In genomic region chr7:70829221-70830059, GRCh38 we compare ENCODE assay signal across 8 cellular contexts.
DNase-seq lines count a peak whose midpoint lies in the region; ATAC-seq and FAIRE-seq lines count a peak whose summit lies in the region.

No MANE protein-coding gene starts in this region.

- no peaks in the 10 kb centered on the region for H3K36me3 ChIP-seq in neuron (ENCODE audit: insufficient read depth, low read length)

- peaks cover 9% of the 10 kb centered on the region for H3K4me1 ChIP-seq in neuron (ENCODE audit: insufficient read depth, low read length)

- no peaks in the 10 kb centered on the region for H3K9me3 ChIP-seq in neuron (ENCODE audit: low read length)

- H3K4me3 Mint-ChIP-seq in activated T-helper 1 cell treated with anti-CD3 and anti-CD28 coated beads, Interleukin-12 subunit alpha, Interleukin-12 subunit beta, Interleukin-2, Interleukin-4 antibody, amounts not matched to agents 30 ng/mL and 10 ng/mL and 1 ng/mL, durations not matched to agents 14 hours and 24 hours and 36 hours: no peak overlapping the region
- H3K4me3 Mint-ChIP-seq in stimulated activated naive CD8-positive, alpha-beta T cell treated with anti-CD3 and anti-CD28 coated beads, Interleukin-15, amount 100 ng/mL, for 72 hours: peak overlapping the region in 1 of 2 donors; percentile 2

- H3K4me1 Mint-ChIP-seq in activated T-helper 1 cell treated with anti-CD3 and anti-CD28 coated beads, Interleukin-12 subunit alpha, Interleukin-12 subunit beta, Interleukin-2, Interleukin-4 antibody, amounts not matched to agents 30 ng/mL and 10 ng/mL and 1 ng/mL, durations not matched to agents 14 hours and 24 hours and 36 hours (ENCODE audit: low read depth): peaks cover 9% of the 10 kb centered on the region
- H3K4me1 Mint-ChIP-seq in stimulated activated naive CD8-positive, alpha-beta T cell treated with anti-CD3 and anti-CD28 coated beads, Interleukin-15, amount 100 ng/mL, for 72 hours: peaks cover 10% of the 10 kb centered on the region

- FAIRE-seq in A204.1 (lab: Jason Lieb, UNC): peak; percentile 11

- peak overlapping the region; percentile 7 for H2AFZ ChIP-seq in neuron (ENCODE audit: low read depth, low read length)

- no peaks in the 10 kb centered on the region for H3K27me3 ChIP-seq in neuron (ENCODE audit: insufficient read depth, low read length)

- ATAC-seq in GM18498 (IDR thresholded peaks at IDR 0.05; ENCODE audit: unreplicated experiment) (peak; percentile 93), HG03460 (IDR thresholded peaks at IDR 0.05; ENCODE audit: unreplicated experiment) (peak; percentile 64)
- peak; percentile 93 for ATAC-seq in stimulated activated naive CD8-positive, alpha-beta T cell treated with anti-CD3 and anti-CD28 coated beads, Interleukin-15, amount 100 ng/mL, for 72 hours

- H3K36me3 Mint-ChIP-seq in activated T-helper 1 cell treated with anti-CD3 and anti-CD28 coated beads, Interleukin-12 subunit alpha, Interleukin-12 subunit beta, Interleukin-2, Interleukin-4 antibody, amounts not matched to agents 30 ng/mL and 10 ng/mL and 1 ng/mL, durations not matched to agents 14 hours and 24 hours and 36 hours (ENCODE audit: low read depth): no peaks in the 10 kb centered on the region

- H3K27me3 Mint-ChIP-seq in activated T-helper 1 cell treated with anti-CD3 and anti-CD28 coated beads, Interleukin-12 subunit alpha, Interleukin-12 subunit beta, Interleukin-2, Interleukin-4 antibody, amounts not matched to agents 30 ng/mL and 10 ng/mL and 1 ng/mL, durations not matched to agents 14 hours and 24 hours and 36 hours (ENCODE audit: insufficient read depth): no peaks in the 10 kb centered on the region
- peaks cover 19% of the 10 kb centered on the region for H3K27me3 Mint-ChIP-seq in stimulated activated naive CD8-positive, alpha-beta T cell treated with anti-CD3 and anti-CD28 coated beads, Interleukin-15, amount 100 ng/mL, for 72 hours

- intact Hi-C loops in activated T-helper 1 cell treated with anti-CD3 and anti-CD28 coated beads, Interleukin-12 subunit alpha, Interleukin-12 subunit beta, Interleukin-2, Interleukin-4 antibody, amounts not matched to agents 30 ng/mL and 10 ng/mL and 1 ng/mL, durations not matched to agents 14 hours and 24 hours and 36 hours (cut with micrococcal nuclease): loop anchor here (2.0 kb wide), 1 partner anchor 903 kb away; no protein-coding TSS in a partner anchor

- H3K27ac Mint-ChIP-seq in activated T-helper 1 cell treated with anti-CD3 and anti-CD28 coated beads, Interleukin-12 subunit alpha, Interleukin-12 subunit beta, Interleukin-2, Interleukin-4 antibody, amounts not matched to agents 30 ng/mL and 10 ng/mL and 1 ng/mL, durations not matched to agents 14 hours and 24 hours and 36 hours: no peak overlapping the region
- no peak overlapping the region for H3K27ac Mint-ChIP-seq in stimulated activated naive CD8-positive, alpha-beta T cell treated with anti-CD3 and anti-CD28 coated beads, Interleukin-15, amount 100 ng/mL, for 72 hours

- H3K4me3 ChIP-seq in neuron (ENCODE audit: low read length): peak overlapping the region; percentile 23

- no peaks in the 10 kb centered on the region for H3K9me3 Mint-ChIP-seq in activated T-helper 1 cell treated with anti-CD3 and anti-CD28 coated beads, Interleukin-12 subunit alpha, Interleukin-12 subunit beta, Interleukin-2, Interleukin-4 antibody, amounts not matched to agents 30 ng/mL and 10 ng/mL and 1 ng/mL, durations not matched to agents 14 hours and 24 hours and 36 hours
- no peaks in the 10 kb centered on the region for H3K9me3 Mint-ChIP-seq in stimulated activated naive CD8-positive, alpha-beta T cell treated with anti-CD3 and anti-CD28 coated beads, Interleukin-15, amount 100 ng/mL, for 72 hours

- DNase-seq in OCI-M1 (lab: John Stamatoyannopoulos, UW) (peak; percentile 74), fibroblast of the conjunctiva (ENCODE audit: low read depth) (peak; percentile 4)
- peak; percentile 38 for DNase-seq in activated T-helper 1 cell treated with anti-CD3 and anti-CD28 coated beads, Interleukin-12 subunit alpha, Interleukin-12 subunit beta, Interleukin-2, Interleukin-4 antibody, amounts not matched to agents 30 ng/mL and 10 ng/mL and 1 ng/mL, durations not matched to agents 14 hours and 24 hours and 36 hours (ENCODE audit: low spot score)
- peak; percentile 63 to 71 for DNase-seq in stimulated activated naive CD8-positive, alpha-beta T cell treated with anti-CD3 and anti-CD28 coated beads, Interleukin-15, amount 100 ng/mL, for 72 hours

Comparison
In these comparisons a context has a peak if more than half of its experiments do, and no peak if none do; other contexts are left out.
1. Peak in every context shown above with its lines: DNase-seq, ATAC-seq and H3K4me3 ChIP-seq.
2. DNase-seq: peak in every context shown above with its lines; median percentile 74 in OCI-M1; 67 in stimulated activated naive CD8-positive, alpha-beta T cell treated with anti-CD3 and anti-CD28 coated beads, Interleukin-15, amount 100 ng/mL, for 72 hours; 38 in activated T-helper 1 cell treated with anti-CD3 and anti-CD28 coated beads, Interleukin-12 subunit alpha, Interleukin-12 subunit beta, Interleukin-2, Interleukin-4 antibody, amounts not matched to agents 30 ng/mL and 10 ng/mL and 1 ng/mL, durations not matched to agents 14 hours and 24 hours and 36 hours; 4 in fibroblast of the conjunctiva.